ENCODE assay signal across 20 cellular contexts in the genomic region with DNA sequence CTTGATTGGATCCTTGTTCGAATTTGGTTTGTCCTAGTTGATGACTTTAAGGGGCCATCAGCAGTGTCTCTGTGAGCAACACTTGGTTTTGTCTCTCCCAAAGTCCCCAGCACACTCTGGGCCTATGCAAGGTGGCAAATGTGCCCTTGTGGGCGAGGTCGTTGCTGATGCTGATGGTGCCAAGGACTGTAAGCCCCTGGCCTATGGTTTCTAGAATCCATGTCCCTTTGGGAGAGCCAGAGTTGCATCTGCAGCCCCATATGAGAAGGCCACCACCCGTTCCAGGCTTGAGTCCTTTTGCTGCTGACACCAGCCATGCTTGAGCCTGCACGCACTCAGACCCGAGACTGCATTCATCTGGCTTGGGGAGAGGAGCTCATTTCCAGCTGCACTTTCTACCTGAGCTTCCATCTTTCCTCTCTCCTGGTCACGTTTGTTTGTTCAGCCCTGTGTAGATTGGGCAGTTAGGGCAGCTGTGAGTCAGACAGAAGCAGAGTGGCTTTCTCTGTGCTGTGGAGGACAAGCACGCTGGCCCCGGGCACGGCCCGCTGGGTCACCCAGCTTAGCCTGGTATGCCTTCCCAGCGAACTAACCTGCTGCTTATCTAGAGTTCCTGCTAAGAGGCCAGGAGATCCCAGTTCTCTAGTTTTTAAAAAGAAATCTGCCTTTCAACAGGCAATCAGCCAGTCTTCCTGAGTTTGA. TPM values are rescaled to one million over a fixed set of nuclear protein-coding genes. Genes with fewer than 3 reads are reported as not detected.
"Had no signal": no experiment of that assay in that cellular context is flagged by ENCODE, and none has a peak within 500 bp of the region (broad histone marks: within the 10 kb centered on the region; RNA-seq: fewer than 3 reads in every experiment).

No MANE protein-coding gene starts in this region.

- H3K9me3 Mint-ChIP-seq: activated T-helper 17 cell treated with anti-CD3 and anti-CD28 coated beads, Interleukin-2, amount 50 U/mL, for 72 hours; central memory CD8-positive, alpha-beta T cell; stimulated activated naive CD8-positive, alpha-beta T cell treated with anti-CD3 and anti-CD28 coated beads, Interleukin-15, Interleukin-2, amounts not matched to agents 100 ng/mL and 50 ng/mL, for 24 hours had no signal

- H3K27me3 ChIP-seq: brain microvascular endothelial cell, colonic mucosa, gastrocnemius medialis, right atrium auricular region, transverse colon, uterus had no signal

- DNase-seq: activated CD4-positive, alpha-beta T cell treated with anti-CD3 and anti-CD28 coated beads, Interleukin-2, amount 50 U/mL, for 48 hours; activated naive CD4-positive, alpha-beta T cell treated with anti-CD3 and anti-CD28 coated beads, Interleukin-2, amount 50 U/mL, for 16 hours; activated T-cell treated with anti-CD3 and anti-CD28 coated beads, Interleukin-2, amount 50 U/mL, for 1 hour; aorta; brain microvascular endothelial cell; colonic mucosa; gastrocnemius medialis; left ventricle myocardium inferior; stimulated activated CD4-positive, alpha-beta T cell treated with anti-CD3 and anti-CD28 coated beads, Interleukin-2, amount 100 ng/mL, for 24 hours; transverse colon; uterus had no signal

- H3K27ac Mint-ChIP-seq: activated T-helper 17 cell treated with anti-CD3 and anti-CD28 coated beads, Interleukin-2, amount 50 U/mL, for 72 hours; stimulated activated naive CD8-positive, alpha-beta T cell treated with anti-CD3 and anti-CD28 coated beads, Interleukin-15, Interleukin-2, amounts not matched to agents 100 ng/mL and 50 ng/mL, for 24 hours had no signal

- H3K9me3 ChIP-seq: colonic mucosa, gastrocnemius medialis, prostate gland, transverse colon, uterus had no signal

- ATAC-seq: activated T-helper 17 cell treated with anti-CD3 and anti-CD28 coated beads, Interleukin-2, amount 50 U/mL, for 72 hours; gastrocnemius medialis had no signal

- FAIRE-seq: endometrium had no signal

- H3K4me1 ChIP-seq: colonic mucosa, gastrocnemius medialis, left ventricle myocardium inferior, prostate gland, right atrium auricular region, transverse colon, uterus had no signal

- H3K4me3 Mint-ChIP-seq: activated T-helper 17 cell treated with anti-CD3 and anti-CD28 coated beads, Interleukin-2, amount 50 U/mL, for 72 hours; central memory CD8-positive, alpha-beta T cell; stimulated activated naive CD8-positive, alpha-beta T cell treated with anti-CD3 and anti-CD28 coated beads, Interleukin-15, Interleukin-2, amounts not matched to agents 100 ng/mL and 50 ng/mL, for 24 hours had no signal

- H3K4me1 Mint-ChIP-seq: activated T-helper 17 cell treated with anti-CD3 and anti-CD28 coated beads, Interleukin-2, amount 50 U/mL, for 72 hours; central memory CD8-positive, alpha-beta T cell had no signal

- H3K4me3 ChIP-seq: colonic mucosa, gastrocnemius medialis, left ventricle myocardium inferior, prostate gland, right atrium auricular region, transverse colon, uterus had no signal

- H3K27ac ChIP-seq: brain microvascular endothelial cell, colonic mucosa, gastrocnemius medialis, left ventricle myocardium inferior, prostate gland, right atrium auricular region, transverse colon, uterus, WERI-Rb-1 had no signal

- H3K36me3 ChIP-seq: brain microvascular endothelial cell, colonic mucosa, gastrocnemius medialis, left ventricle myocardium inferior, prostate gland, right atrium auricular region, transverse colon, uterus, WERI-Rb-1 had no signal

RNA-seq across cellular contexts. Expression of a gene that starts 52.1 kb away (rescaled TPM):
- total RNA-seq: kidney epithelial cell had no signal
- polyA plus RNA-seq: neural cell had no signal
